In genomic region chr16:71255721-71256120, GRCh38 we compare ENCODE assay signal across 21 cellular contexts. TPM values are rescaled to one million over a fixed set of nuclear protein-coding genes. Genes with fewer than 3 reads are reported as not detected.
DNase-seq lines count a peak whose midpoint lies in the region; ATAC-seq, FAIRE-seq and TF ChIP-seq lines count a peak whose summit lies in the region.
"Had no signal": no experiment of that assay in that cellular context is flagged by ENCODE, and none has a peak within 500 bp of the region (broad histone marks: within the 10 kb centered on the region; RNA-seq: fewer than 3 reads in every experiment).

No MANE protein-coding gene starts in this region.

- H3K4me1 ChIP-seq in HepG2 (ENCODE audit: insufficient read depth, low read length): no peaks in the 10 kb centered on the region
- peaks cover 0 to under 1% (median 0%) of the 10 kb centered on the region in 4 donors for H3K4me1 ChIP-seq in right lobe of liver
- H3K4me1 ChIP-seq in ectodermal cell (ENCODE audit: control insufficient read depth, insufficient read depth, low read length): peaks cover 19% of the 10 kb centered on the region
- H3K4me1 ChIP-seq in mammary epithelial cell (ENCODE audit: insufficient read depth, low read length): no peaks in the 10 kb centered on the region
- no peaks in the 10 kb centered on the region for H3K4me1 ChIP-seq in suprapubic skin
- H3K4me1 ChIP-seq: gastrocnemius medialis, transverse colon had no signal

- peaks cover 4% of the 10 kb centered on the region for H3K27me3 Mint-ChIP-seq in nephron progenitor cell (ENCODE audit: low read depth, poor library complexity)

- TF ChIP-seq RAD21 in HepG2 (CRISPR knock-in tag; IDR thresholded peaks at IDR 0.05): no peak

- peak; percentile 35; the same call in 1 of the 3 replicates for ATAC-seq in HepG2
- no peak for ATAC-seq in right lobe of liver
- ATAC-seq in HG03135 (IDR thresholded peaks at IDR 0.05; ENCODE audit: unreplicated experiment): no peak
- ATAC-seq: gastrocnemius medialis had no signal

- no peaks in the 10 kb centered on the region for H3K36me3 ChIP-seq in HepG2 (replicated peaks in 1 of 2; ENCODE audit: control insufficient read depth in 1 of 2, insufficient read depth in 2 of 2, low read length in 2 of 2)
- no peaks in the 10 kb centered on the region for H3K36me3 ChIP-seq in right lobe of liver
- no peaks in the 10 kb centered on the region for H3K36me3 ChIP-seq in ectodermal cell (ENCODE audit: control insufficient read depth, insufficient read depth, low read length)
- no peaks in the 10 kb centered on the region for H3K36me3 ChIP-seq in mammary epithelial cell (ENCODE audit: insufficient read depth, low read length)
- no peaks in the 10 kb centered on the region for H3K36me3 ChIP-seq in suprapubic skin
- H3K36me3 ChIP-seq: gastrocnemius medialis, transverse colon had no signal

- no peak for DNase-seq in HepG2 (ENCODE audit: low spot score)
- no peak for DNase-seq in right lobe of liver
- DNase-seq in nephron progenitor cell: peak; percentile 4
- DNase-seq in mammary epithelial cell: no peak
- no peak for DNase-seq in HK-2 (ENCODE audit: unreplicated experiment)
- DNase-seq in suprapubic skin (ENCODE audit: low spot score in 2 of 2): no peak
- DNase-seq: activated CD4-positive, alpha-beta T cell treated with anti-CD3 and anti-CD28 coated beads, Interleukin-2, amount 10 ng/mL, durations not matched to agents 7 days and 5 days; activated T-cell treated with anti-CD3 and anti-CD28 coated beads, Interleukin-2, amount 50 U/mL, for 24 hours; cerebellar nuclear complex; gastrocnemius medialis; SIG-M5; stimulated activated CD4-positive, alpha-beta T cell treated with anti-CD3 and anti-CD28 coated beads, Interleukin-2, amount 100 ng/mL, for 48 hours; stimulated activated CD8-positive, alpha-beta memory T cell treated with anti-CD3 and anti-CD28 coated beads, Interleukin-4, amount 100 ng/mL, for 48 hours; T1000; transverse colon had no signal

- H3K9ac ChIP-seq in HepG2 (ENCODE audit: insufficient read depth, low read depth, low read length) (no peak overlapping the region), mammary epithelial cell (ENCODE audit: insufficient read depth, low read length) (no peak overlapping the region)

- no peak overlapping the region for H3K27ac Mint-ChIP-seq in nephron progenitor cell
- H3K27ac Mint-ChIP-seq: activated CD4-positive, alpha-beta T cell treated with anti-CD3 and anti-CD28 coated beads, Interleukin-2, amount 10 ng/mL, durations not matched to agents 7 days and 5 days; activated T-cell treated with anti-CD3 and anti-CD28 coated beads, Interleukin-2, amount 50 U/mL, for 24 hours; mesothelial cell of epicardium had no signal

- no peak overlapping the region for H3K27ac ChIP-seq in HepG2 (ENCODE audit: extremely low read length, insufficient read depth, low read length)
- H3K27ac ChIP-seq in right lobe of liver: no peak overlapping the region
- H3K27ac ChIP-seq in ectodermal cell (ENCODE audit: insufficient read depth, low read depth, low read length, poor library complexity, severe bottlenecking): peak overlapping the region; percentile 58
- H3K27ac ChIP-seq in mammary epithelial cell (ENCODE audit: insufficient read depth, low read depth, low read length): no peak overlapping the region
- H3K27ac ChIP-seq in suprapubic skin: no peak overlapping the region
- H3K27ac ChIP-seq: gastrocnemius medialis, transverse colon had no signal

- H2AFZ ChIP-seq in HepG2 (ENCODE audit: low read length): no peak overlapping the region
- H2AFZ ChIP-seq in mammary epithelial cell (ENCODE audit: low read depth, low read length): no peak overlapping the region

- no peaks in the 10 kb centered on the region for H3K36me3 Mint-ChIP-seq in nephron progenitor cell (ENCODE audit: low read depth)
- H3K36me3 Mint-ChIP-seq: mesothelial cell of epicardium had no signal

- WGBS in HepG2 (ENCODE audit: low lambda C conversion rate): 0% methylated on average over 6 of the region's 6 CpGs
- 70% methylated on average over 6 of the region's 6 CpGs for WGBS in right lobe of liver (ENCODE audit: insufficient coverage, low coverage, low lambda C conversion rate, missing lambda C conversion rate)
- WGBS in ectodermal cell, 2 experiments: 55 to 60% methylated on average over 6 of the region's 6 CpGs
- WGBS in mammary epithelial cell (ENCODE audit: low coverage, missing lambda C conversion rate): 46% methylated on average over 6 of the region's 6 CpGs
- WGBS in suprapubic skin: 60% methylated on average over 6 of the region's 6 CpGs

- H3K4me3 ChIP-seq in HepG2 (replicated peaks in 1 of 3; ENCODE audit: insufficient read depth in 1 of 3, low read depth in 2 of 3, low read length in 3 of 3) (no peak overlapping the region), right lobe of liver (no peak overlapping the region), ectodermal cell (ENCODE audit: insufficient read depth, low read depth, low read length) (no peak overlapping the region), mammary epithelial cell (replicated peaks in 1 of 3; ENCODE audit: insufficient read depth in 1 of 3, low read depth in 2 of 3, low read length in 3 of 3) (no peak overlapping the region), suprapubic skin (no peak overlapping the region)
- H3K4me3 ChIP-seq: gastrocnemius medialis, transverse colon had no signal

- intact Hi-C loops in HepG2 (cut with micrococcal nuclease; ENCODE audit: unreplicated experiment) (loop anchor here (2.0 kb wide), 1 partner anchor 53 kb away; no protein-coding TSS in a partner anchor), right lobe of liver (cut with DNase I) (no loop called here), mammary epithelial cell (cut with micrococcal nuclease) (no loop called here)

- BruUV-seq in HepG2 (replicated peaks; lab: Mats Ljungman, UMichigan) (no TSS peak), mammary epithelial cell (replicated peaks; lab: Mats Ljungman, UMichigan) (no TSS peak)

- CTCF ChIA-PET in HepG2 (lab: Yijun Ruan, JAX; ENCODE audit: low intra/inter-chr PET ratio, low total read pairs) (no interaction called here), mammary epithelial cell (lab: Charles Lee; ENCODE audit: low non-redundant PET) (no interaction called here)

- TF ChIP-seq CTCF in HepG2 (CRISPR knock-in tag; IDR thresholded peaks at IDR 0.05) (no peak), right lobe of liver (IDR thresholded peaks at IDR 0.05) (no peak), nephron progenitor cell (IDR thresholded peaks at IDR 0.05) (no peak), mammary epithelial cell (conservative IDR thresholded peaks at IDR 0.05 in 1 of 2, IDR thresholded peaks at IDR 0.05 in 1 of 2; ENCODE audit: extremely low read depth in 1 of 2, insufficient read depth in 1 of 2, low read depth in 1 of 2, low read length in 2 of 2) (no peak), suprapubic skin (IDR thresholded peaks at IDR 0.05) (no peak)

- TF ChIP-seq POLR2A in HepG2 (IDR thresholded peaks at IDR 0.05; ENCODE audit: insufficient read depth in 1 of 2, low read depth in 2 of 2, low read length in 2 of 2) (no peak), right lobe of liver (IDR thresholded peaks at IDR 0.05) (no peak), suprapubic skin (IDR thresholded peaks at IDR 0.05) (no peak)

- in situ Hi-C loops in HepG2 (cut with HindIII; ENCODE audit: extremely low pct_ligation_motif_present, low pct_unique_long_range_greater_than_20kb): no loop called here
- in situ Hi-C loops in mammary epithelial cell (cut with MboI; ENCODE audit: low sequenced_read_pairs in 2 of 2): no loop called here

- H3K79me2 ChIP-seq in HepG2 (ENCODE audit: insufficient read depth, low read length) (no peaks in the 10 kb centered on the region), mammary epithelial cell (ENCODE audit: insufficient read depth, low read length) (no peaks in the 10 kb centered on the region)

- TF ChIP-seq EP300 in HepG2 (IDR thresholded peaks at IDR 0.05; ENCODE audit: low read depth in 2 of 2, low read length in 2 of 2) (no peak), HepG2 (CRISPR knock-in tag; IDR thresholded peaks at IDR 0.05; ENCODE audit: borderline replicate concordance) (no peak), suprapubic skin (IDR thresholded peaks at IDR 0.05) (no peak)

- dilution Hi-C loops in mammary epithelial cell (cut with HindIII; ENCODE audit: low sequenced_read_pairs): no loop called here

- no peaks in the 10 kb centered on the region for H3K9me3 ChIP-seq in HepG2 (ENCODE audit: low read length)
- H3K9me3 ChIP-seq in right lobe of liver: no peaks in the 10 kb centered on the region
- no peaks in the 10 kb centered on the region for H3K9me3 ChIP-seq in ectodermal cell (ENCODE audit: control insufficient read depth, low read length)
- no peaks in the 10 kb centered on the region for H3K9me3 ChIP-seq in mammary epithelial cell (replicated peaks; ENCODE audit: insufficient read depth, low read length)
- no peaks in the 10 kb centered on the region for H3K9me3 ChIP-seq in suprapubic skin
- H3K9me3 ChIP-seq: gastrocnemius medialis, transverse colon had no signal

- H3K27me3 ChIP-seq in HepG2 (ENCODE audit: control insufficient read depth in 1 of 2, insufficient read depth in 2 of 2, low read length in 2 of 2) (peaks cover 0 to 23% of the 10 kb centered on the region in 2 experiments; a peak in 2 of 5 replicates), right lobe of liver (no peaks in the 10 kb centered on the region), ectodermal cell (ENCODE audit: control insufficient read depth, insufficient read depth, low read length, poor library complexity, severe bottlenecking) (no peaks in the 10 kb centered on the region), mammary epithelial cell (ENCODE audit: insufficient read depth, low read length) (peaks cover 3% of the 10 kb centered on the region), suprapubic skin (no peaks in the 10 kb centered on the region)
- H3K27me3 ChIP-seq: gastrocnemius medialis, transverse colon had no signal

- H3K4me1 Mint-ChIP-seq in nephron progenitor cell: peaks cover 15% of the 10 kb centered on the region

- H3K4me3 Mint-ChIP-seq in nephron progenitor cell: no peak overlapping the region
- H3K4me3 Mint-ChIP-seq: activated CD4-positive, alpha-beta T cell treated with anti-CD3 and anti-CD28 coated beads, Interleukin-2, amount 10 ng/mL, durations not matched to agents 7 days and 5 days; activated T-cell treated with anti-CD3 and anti-CD28 coated beads, Interleukin-2, amount 50 U/mL, for 24 hours; mesothelial cell of epicardium had no signal

- POLR2A ChIA-PET in HepG2 (lab: Yijun Ruan, JAX): no interaction called here

- FAIRE-seq in HepG2 (lab: Jason Lieb, UNC): no peak
- FAIRE-seq: D721Med, endothelial cell of umbilical vein, islet of Langerhans had no signal

- H3K4me2 ChIP-seq in HepG2 (ENCODE audit: low read depth, low read length): no peak overlapping the region
- H3K4me2 ChIP-seq in mammary epithelial cell (ENCODE audit: insufficient read depth, low read depth, low read length): no peak overlapping the region

- H3K9me3 Mint-ChIP-seq in nephron progenitor cell: no peaks in the 10 kb centered on the region
- H3K9me3 Mint-ChIP-seq: activated CD4-positive, alpha-beta T cell treated with anti-CD3 and anti-CD28 coated beads, Interleukin-2, amount 10 ng/mL, durations not matched to agents 7 days and 5 days; activated T-cell treated with anti-CD3 and anti-CD28 coated beads, Interleukin-2, amount 50 U/mL, for 24 hours; mesothelial cell of epicardium had no signal

- H4K20me1 ChIP-seq in HepG2 (ENCODE audit: insufficient read depth, low read length) (no peaks in the 10 kb centered on the region), mammary epithelial cell (ENCODE audit: insufficient read depth, low read length) (no peaks in the 10 kb centered on the region)

RNA-seq across cellular contexts. Expression of gene HYDIN, which starts 25.2 kb away (rescaled TPM):
- 0.21 TPM in 1 of 2 replicates, not detected in the other for total RNA-seq in HepG2 (2016; rRNA removed; fragmentation: Illumina TruSeq; extraction: Trizol)
- not detected in 2 replicates for total RNA-seq in HepG2 (2016; cell fraction: cytosol; rRNA removed; fragmentation: Illumina TruSeq; extraction: Trizol; ENCODE audit: low read depth)
- total RNA-seq in HepG2 (2016; cell fraction: insoluble cytoplasmic fraction; rRNA removed; fragmentation: Illumina TruSeq; extraction: Trizol): 0.19 TPM in 1 of 2 replicates, not detected in the other
- total RNA-seq in HepG2 (2016; cell fraction: membrane; rRNA removed; fragmentation: Illumina TruSeq; extraction: Trizol): not detected in 2 replicates
- not detected in 2 replicates for total RNA-seq in HepG2 (2016; cell fraction: nucleus; rRNA removed; fragmentation: Illumina TruSeq; extraction: Trizol)
- polyA plus RNA-seq in HepG2 (2011; rRNA removed): not detected in 2 replicates
- polyA plus RNA-seq in HepG2 (2011; cell fraction: cytosol; rRNA removed): 0.03 TPM in 1 of 2 replicates, not detected in the other
- polyA plus RNA-seq in HepG2 (2011; cell fraction: nucleus; rRNA removed): 0.08 TPM in 1 of 2 replicates, not detected in the other
- not detected in 2 replicates for polyA plus RNA-seq in HepG2 (2012)
- polyA plus RNA-seq in HepG2 (2016; cell fraction: cytosol; fragmentation: Illumina TruSeq; extraction: Trizol; ENCODE audit: low read depth): not detected in 2 replicates
- polyA plus RNA-seq in HepG2 (2016; cell fraction: insoluble cytoplasmic fraction; fragmentation: Illumina TruSeq; extraction: Trizol; ENCODE audit: low read depth): not detected in 2 replicates
- not detected in 2 replicates for polyA plus RNA-seq in HepG2 (2016; cell fraction: membrane; fragmentation: Illumina TruSeq; extraction: Trizol; ENCODE audit: low read depth)
- polyA plus RNA-seq in HepG2 (2016; cell fraction: nucleus; fragmentation: Illumina TruSeq; extraction: Trizol; ENCODE audit: insufficient read depth, low read depth): not detected in 2 replicates
- polyA minus RNA-seq in HepG2 (2011; rRNA and poly(A)+ RNA removed; ENCODE audit: low replicate concordance): 0.06 TPM in 1 of 2 replicates, not detected in the other
- polyA minus RNA-seq in HepG2 (2011; cell fraction: cytosol; rRNA and poly(A)+ RNA removed): not detected in 2 replicates
- polyA minus RNA-seq in HepG2 (2011; cell fraction: nucleus; rRNA and poly(A)+ RNA removed): not detected in 2 replicates
- 1 to 10 TPM in 1 of 6 experiments, under 1 TPM in 4, not detected in 1; 0.20 to 1.4 (median 0.27) TPM for total RNA-seq in right lobe of liver
- polyA plus RNA-seq in ectodermal cell (2013, experiment 1 of 4): 4.8 TPM
- 6.5 TPM for polyA plus RNA-seq in ectodermal cell (2013, experiment 2 of 4)
- polyA plus RNA-seq in ectodermal cell (2013, experiment 3 of 4): 4.0 TPM
- 4.6 TPM for polyA plus RNA-seq in ectodermal cell (2013, experiment 4 of 4)
- 1 to 10 TPM; 1.6 to 5.5 TPM for total RNA-seq in mammary epithelial cell
- polyA plus RNA-seq in mammary epithelial cell: 0.87 TPM
- polyA minus RNA-seq in mammary epithelial cell: 3.9 TPM
- total RNA-seq in suprapubic skin: 1 to 10 TPM in 1 of 4 donors, under 1 TPM in 2, not detected in 1; 0.40 to 1.1 (median 0.47) TPM
- total RNA-seq: activated CD4-positive, alpha-beta T cell treated with anti-CD3 and anti-CD28 coated beads, Interleukin-2, amount 10 ng/mL, durations not matched to agents 7 days and 5 days; endothelial cell of umbilical vein had no signal
- polyA plus RNA-seq: endothelial cell of umbilical vein had no signal

RNA-seq across cellular contexts. Expression of gene CMTR2, which starts 33.5 kb away (rescaled TPM):
- total RNA-seq in HepG2 (2016; rRNA removed; fragmentation: Illumina TruSeq; extraction: Trizol) (19.9 and 25.1 TPM in 2 replicates), right lobe of liver (10 to 100 TPM in 3 of 6 experiments, 1 to 10 TPM in 3; 8.4 to 15.9 (median 10.5) TPM), mammary epithelial cell (10 to 100 TPM; 24.1 to 36.5 TPM), suprapubic skin (10 to 100 TPM; 17.9 to 21.3 (median 19.6) TPM)
- total RNA-seq in HepG2 (2016; cell fraction: cytosol; rRNA removed; fragmentation: Illumina TruSeq; extraction: Trizol; ENCODE audit: low read depth): 2.6 TPM in 2 replicates
- 16.1 and 24.0 TPM in 2 replicates for total RNA-seq in HepG2 (2016; cell fraction: insoluble cytoplasmic fraction; rRNA removed; fragmentation: Illumina TruSeq; extraction: Trizol)
- total RNA-seq in HepG2 (2016; cell fraction: membrane; rRNA removed; fragmentation: Illumina TruSeq; extraction: Trizol): 7.2 and 8.3 TPM in 2 replicates
- 15.5 and 15.6 TPM in 2 replicates for total RNA-seq in HepG2 (2016; cell fraction: nucleus; rRNA removed; fragmentation: Illumina TruSeq; extraction: Trizol)
- polyA plus RNA-seq in HepG2 (2011; rRNA removed) (12.4 and 15.0 TPM in 2 replicates), mammary epithelial cell (11.3 TPM)
- 4.9 and 7.1 TPM in 2 replicates for polyA plus RNA-seq in HepG2 (2011; cell fraction: cytosol; rRNA removed)
- polyA plus RNA-seq in HepG2 (2011; cell fraction: nucleus; rRNA removed): 9.8 and 15.1 TPM in 2 replicates
- polyA plus RNA-seq in HepG2 (2012): 7.0 and 7.3 TPM in 2 replicates
- 0.35 and 0.45 TPM in 2 replicates for polyA plus RNA-seq in HepG2 (2016; cell fraction: cytosol; fragmentation: Illumina TruSeq; extraction: Trizol; ENCODE audit: low read depth)
- polyA plus RNA-seq in HepG2 (2016; cell fraction: insoluble cytoplasmic fraction; fragmentation: Illumina TruSeq; extraction: Trizol; ENCODE audit: low read depth): 12.2 and 13.1 TPM in 2 replicates
- 1.3 and 1.7 TPM in 2 replicates for polyA plus RNA-seq in HepG2 (2016; cell fraction: membrane; fragmentation: Illumina TruSeq; extraction: Trizol; ENCODE audit: low read depth)
- polyA plus RNA-seq in HepG2 (2016; cell fraction: nucleus; fragmentation: Illumina TruSeq; extraction: Trizol; ENCODE audit: insufficient read depth, low read depth): 21.4 and 23.0 TPM in 2 replicates
- 8.1 and 10.7 TPM in 2 replicates for polyA minus RNA-seq in HepG2 (2011; rRNA and poly(A)+ RNA removed; ENCODE audit: low replicate concordance)
- 7.8 and 8.5 TPM in 2 replicates for polyA minus RNA-seq in HepG2 (2011; cell fraction: cytosol; rRNA and poly(A)+ RNA removed)
- polyA minus RNA-seq in HepG2 (2011; cell fraction: nucleus; rRNA and poly(A)+ RNA removed): 25.1 and 34.1 TPM in 2 replicates
- polyA plus RNA-seq in ectodermal cell (2013, experiment 1 of 4): 27.8 TPM
- 25.4 TPM for polyA plus RNA-seq in ectodermal cell (2013, experiment 2 of 4)
- 20.1 TPM for polyA plus RNA-seq in ectodermal cell (2013, experiment 3 of 4)
- polyA plus RNA-seq in ectodermal cell (2013, experiment 4 of 4): 23.1 TPM
- 7.9 TPM for polyA minus RNA-seq in mammary epithelial cell
